In genomic region chr1:5484451-5485165, GRCh38 we compare ENCODE assay signal across 2 cellular contexts.
TF ChIP-seq lines count a peak whose summit lies in the region.

No MANE protein-coding gene starts in this region.

TF ChIP-seq in GM23338, 12 proteins besides CTCF, POLR2A, EP300 and RAD21:
- no peak for TF ChIP-seq ZNF462 (CRISPR knock-in tag; IDR thresholded peaks at IDR 0.05)
- no peak for TF ChIP-seq EZH2phosphoT487 (IDR thresholded peaks at IDR 0.05; ENCODE audit: unreplicated experiment)
- TF ChIP-seq, protein P1, sequence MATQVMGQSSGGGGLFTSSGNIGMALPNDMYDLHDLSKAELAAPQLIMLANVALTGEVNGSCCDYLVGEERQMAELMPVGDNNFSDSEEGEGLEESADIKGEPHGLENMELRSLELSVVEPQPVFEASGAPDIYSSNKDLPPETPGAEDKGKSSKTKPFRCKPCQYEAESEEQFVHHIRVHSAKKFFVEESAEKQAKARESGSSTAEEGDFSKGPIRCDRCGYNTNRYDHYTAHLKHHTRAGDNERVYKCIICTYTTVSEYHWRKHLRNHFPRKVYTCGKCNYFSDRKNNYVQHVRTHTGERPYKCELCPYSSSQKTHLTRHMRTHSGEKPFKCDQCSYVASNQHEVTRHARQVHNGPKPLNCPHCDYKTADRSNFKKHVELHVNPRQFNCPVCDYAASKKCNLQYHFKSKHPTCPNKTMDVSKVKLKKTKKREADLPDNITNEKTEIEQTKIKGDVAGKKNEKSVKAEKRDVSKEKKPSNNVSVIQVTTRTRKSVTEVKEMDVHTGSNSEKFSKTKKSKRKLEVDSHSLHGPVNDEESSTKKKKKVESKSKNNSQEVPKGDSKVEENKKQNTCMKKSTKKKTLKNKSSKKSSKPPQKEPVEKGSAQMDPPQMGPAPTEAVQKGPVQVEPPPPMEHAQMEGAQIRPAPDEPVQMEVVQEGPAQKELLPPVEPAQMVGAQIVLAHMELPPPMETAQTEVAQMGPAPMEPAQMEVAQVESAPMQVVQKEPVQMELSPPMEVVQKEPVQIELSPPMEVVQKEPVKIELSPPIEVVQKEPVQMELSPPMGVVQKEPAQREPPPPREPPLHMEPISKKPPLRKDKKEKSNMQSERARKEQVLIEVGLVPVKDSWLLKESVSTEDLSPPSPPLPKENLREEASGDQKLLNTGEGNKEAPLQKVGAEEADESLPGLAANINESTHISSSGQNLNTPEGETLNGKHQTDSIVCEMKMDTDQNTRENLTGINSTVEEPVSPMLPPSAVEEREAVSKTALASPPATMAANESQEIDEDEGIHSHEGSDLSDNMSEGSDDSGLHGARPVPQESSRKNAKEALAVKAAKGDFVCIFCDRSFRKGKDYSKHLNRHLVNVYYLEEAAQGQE (IDR thresholded peaks at IDR 0.05; ENCODE audit: unreplicated experiment): no peak
- no peak for TF ChIP-seq EZH2 (IDR thresholded peaks at IDR 0.05; ENCODE audit: low read depth, unreplicated experiment)

TF ChIP-seq in H1, 55 proteins besides CTCF, POLR2A, EP300 and RAD21:
- TF ChIP-seq CREB1 (IDR thresholded peaks at IDR 0.05) (no peak), TEAD4 (IDR thresholded peaks at IDR 0.05; ENCODE audit: low read depth, low read length) (no peak), KDM1A (IDR thresholded peaks at IDR 0.05; ENCODE audit: borderline replicate concordance, low read length) (no peak), YY1 (IDR thresholded peaks at IDR 0.05; ENCODE audit: low read depth, low read length) (no peak), GTF2F1 (IDR thresholded peaks at IDR 0.05; ENCODE audit: borderline replicate concordance, low read depth, low read length) (no peak), CHD2 (IDR thresholded peaks at IDR 0.05; ENCODE audit: low read length) (no peak), USF2 (IDR thresholded peaks at IDR 0.05; ENCODE audit: low read length) (no peak), FOSL1 (IDR thresholded peaks at IDR 0.05; ENCODE audit: insufficient read depth, low read depth, low read length) (no peak)
- TF ChIP-seq, protein P2, sequence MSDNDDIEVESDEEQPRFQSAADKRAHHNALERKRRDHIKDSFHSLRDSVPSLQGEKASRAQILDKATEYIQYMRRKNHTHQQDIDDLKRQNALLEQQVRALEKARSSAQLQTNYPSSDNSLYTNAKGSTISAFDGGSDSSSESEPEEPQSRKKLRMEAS (IDR thresholded peaks at IDR 0.05): no peak
- TF ChIP-seq, protein P3, sequence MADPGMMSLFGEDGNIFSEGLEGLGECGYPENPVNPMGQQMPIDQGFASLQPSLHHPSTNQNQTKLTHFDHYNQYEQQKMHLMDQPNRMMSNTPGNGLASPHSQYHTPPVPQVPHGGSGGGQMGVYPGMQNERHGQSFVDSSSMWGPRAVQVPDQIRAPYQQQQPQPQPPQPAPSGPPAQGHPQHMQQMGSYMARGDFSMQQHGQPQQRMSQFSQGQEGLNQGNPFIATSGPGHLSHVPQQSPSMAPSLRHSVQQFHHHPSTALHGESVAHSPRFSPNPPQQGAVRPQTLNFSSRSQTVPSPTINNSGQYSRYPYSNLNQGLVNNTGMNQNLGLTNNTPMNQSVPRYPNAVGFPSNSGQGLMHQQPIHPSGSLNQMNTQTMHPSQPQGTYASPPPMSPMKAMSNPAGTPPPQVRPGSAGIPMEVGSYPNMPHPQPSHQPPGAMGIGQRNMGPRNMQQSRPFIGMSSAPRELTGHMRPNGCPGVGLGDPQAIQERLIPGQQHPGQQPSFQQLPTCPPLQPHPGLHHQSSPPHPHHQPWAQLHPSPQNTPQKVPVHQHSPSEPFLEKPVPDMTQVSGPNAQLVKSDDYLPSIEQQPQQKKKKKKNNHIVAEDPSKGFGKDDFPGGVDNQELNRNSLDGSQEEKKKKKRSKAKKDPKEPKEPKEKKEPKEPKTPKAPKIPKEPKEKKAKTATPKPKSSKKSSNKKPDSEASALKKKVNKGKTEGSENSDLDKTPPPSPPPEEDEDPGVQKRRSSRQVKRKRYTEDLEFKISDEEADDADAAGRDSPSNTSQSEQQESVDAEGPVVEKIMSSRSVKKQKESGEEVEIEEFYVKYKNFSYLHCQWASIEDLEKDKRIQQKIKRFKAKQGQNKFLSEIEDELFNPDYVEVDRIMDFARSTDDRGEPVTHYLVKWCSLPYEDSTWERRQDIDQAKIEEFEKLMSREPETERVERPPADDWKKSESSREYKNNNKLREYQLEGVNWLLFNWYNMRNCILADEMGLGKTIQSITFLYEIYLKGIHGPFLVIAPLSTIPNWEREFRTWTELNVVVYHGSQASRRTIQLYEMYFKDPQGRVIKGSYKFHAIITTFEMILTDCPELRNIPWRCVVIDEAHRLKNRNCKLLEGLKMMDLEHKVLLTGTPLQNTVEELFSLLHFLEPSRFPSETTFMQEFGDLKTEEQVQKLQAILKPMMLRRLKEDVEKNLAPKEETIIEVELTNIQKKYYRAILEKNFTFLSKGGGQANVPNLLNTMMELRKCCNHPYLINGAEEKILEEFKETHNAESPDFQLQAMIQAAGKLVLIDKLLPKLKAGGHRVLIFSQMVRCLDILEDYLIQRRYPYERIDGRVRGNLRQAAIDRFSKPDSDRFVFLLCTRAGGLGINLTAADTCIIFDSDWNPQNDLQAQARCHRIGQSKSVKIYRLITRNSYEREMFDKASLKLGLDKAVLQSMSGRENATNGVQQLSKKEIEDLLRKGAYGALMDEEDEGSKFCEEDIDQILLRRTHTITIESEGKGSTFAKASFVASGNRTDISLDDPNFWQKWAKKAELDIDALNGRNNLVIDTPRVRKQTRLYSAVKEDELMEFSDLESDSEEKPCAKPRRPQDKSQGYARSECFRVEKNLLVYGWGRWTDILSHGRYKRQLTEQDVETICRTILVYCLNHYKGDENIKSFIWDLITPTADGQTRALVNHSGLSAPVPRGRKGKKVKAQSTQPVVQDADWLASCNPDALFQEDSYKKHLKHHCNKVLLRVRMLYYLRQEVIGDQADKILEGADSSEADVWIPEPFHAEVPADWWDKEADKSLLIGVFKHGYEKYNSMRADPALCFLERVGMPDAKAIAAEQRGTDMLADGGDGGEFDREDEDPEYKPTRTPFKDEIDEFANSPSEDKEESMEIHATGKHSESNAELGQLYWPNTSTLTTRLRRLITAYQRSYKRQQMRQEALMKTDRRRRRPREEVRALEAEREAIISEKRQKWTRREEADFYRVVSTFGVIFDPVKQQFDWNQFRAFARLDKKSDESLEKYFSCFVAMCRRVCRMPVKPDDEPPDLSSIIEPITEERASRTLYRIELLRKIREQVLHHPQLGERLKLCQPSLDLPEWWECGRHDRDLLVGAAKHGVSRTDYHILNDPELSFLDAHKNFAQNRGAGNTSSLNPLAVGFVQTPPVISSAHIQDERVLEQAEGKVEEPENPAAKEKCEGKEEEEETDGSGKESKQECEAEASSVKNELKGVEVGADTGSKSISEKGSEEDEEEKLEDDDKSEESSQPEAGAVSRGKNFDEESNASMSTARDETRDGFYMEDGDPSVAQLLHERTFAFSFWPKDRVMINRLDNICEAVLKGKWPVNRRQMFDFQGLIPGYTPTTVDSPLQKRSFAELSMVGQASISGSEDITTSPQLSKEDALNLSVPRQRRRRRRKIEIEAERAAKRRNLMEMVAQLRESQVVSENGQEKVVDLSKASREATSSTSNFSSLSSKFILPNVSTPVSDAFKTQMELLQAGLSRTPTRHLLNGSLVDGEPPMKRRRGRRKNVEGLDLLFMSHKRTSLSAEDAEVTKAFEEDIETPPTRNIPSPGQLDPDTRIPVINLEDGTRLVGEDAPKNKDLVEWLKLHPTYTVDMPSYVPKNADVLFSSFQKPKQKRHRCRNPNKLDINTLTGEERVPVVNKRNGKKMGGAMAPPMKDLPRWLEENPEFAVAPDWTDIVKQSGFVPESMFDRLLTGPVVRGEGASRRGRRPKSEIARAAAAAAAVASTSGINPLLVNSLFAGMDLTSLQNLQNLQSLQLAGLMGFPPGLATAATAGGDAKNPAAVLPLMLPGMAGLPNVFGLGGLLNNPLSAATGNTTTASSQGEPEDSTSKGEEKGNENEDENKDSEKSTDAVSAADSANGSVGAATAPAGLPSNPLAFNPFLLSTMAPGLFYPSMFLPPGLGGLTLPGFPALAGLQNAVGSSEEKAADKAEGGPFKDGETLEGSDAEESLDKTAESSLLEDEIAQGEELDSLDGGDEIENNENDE (IDR thresholded peaks at IDR 0.05; ENCODE audit: insufficient replicate concordance, low read length): no peak
